In genomic region chr19:54462713-54463530, GRCh38 we compare ENCODE assay signal across 8 cellular contexts. TPM values are rescaled to one million over a fixed set of nuclear protein-coding genes. Genes with fewer than 3 reads are reported as not detected.
DNase-seq lines count a peak whose midpoint lies in the region; ATAC-seq, FAIRE-seq and TF ChIP-seq lines count a peak whose summit lies in the region.

No MANE protein-coding gene starts in this region.

- WGBS in pancreas, 2 donors: 1 to 2% methylated on average over 67 to 87 of the region's 87 CpGs

- H3K36me3 ChIP-seq in pancreas (peaks cover 3 to 43% (median 25%) of the 10 kb centered on the region in 3 donors), uterus (no peaks in the 10 kb centered on the region)

- peaks cover 30% of the 10 kb centered on the region for H3K27me3 Mint-ChIP-seq in activated naive CD4-positive, alpha-beta T cell treated with anti-CD3 and anti-CD28 coated beads, Interleukin-2, amount 10 ng/mL, durations not matched to agents 7 days and 5 days

- TF ChIP-seq CTCF in pancreas (IDR thresholded peaks at IDR 0.05) (no peak), uterus (IDR thresholded peaks at IDR 0.05) (peak in 2 of 4 experiments; percentile 3 to 27)

- peak overlapping the region; percentile 38 to 61 (median 56) for H3K4me3 ChIP-seq in pancreas
- H3K4me3 ChIP-seq in uterus: peak overlapping the region; percentile 37 to 58

- H3K4me1 ChIP-seq in pancreas (peaks cover 26 to 53% (median 37%) of the 10 kb centered on the region in 3 donors), uterus (no peaks in the 10 kb centered on the region)

- no peaks in the 10 kb centered on the region for H3K9me3 ChIP-seq in pancreas
- H3K9me3 ChIP-seq in uterus: no peaks in the 10 kb centered on the region

- peak; percentile 61 for DNase-seq in AG08395 (ENCODE audit: low spot score)
- peak; percentile 32 to 37 for DNase-seq in SHP77 (lab: John Stamatoyannopoulos, UW)
- peak; percentile 78 for DNase-seq in activated naive CD4-positive, alpha-beta T cell treated with anti-CD3 and anti-CD28 coated beads, Interleukin-2, amount 10 ng/mL, durations not matched to agents 7 days and 5 days
- peak in 41 of 42 donors; percentile 33 to 78 (median 53) for DNase-seq in head of caudate nucleus
- peak; percentile 75 to 93 (median 84) for DNase-seq in pancreas
- peak; percentile 55 to 74 for DNase-seq in uterus

- peaks cover 26% of the 10 kb centered on the region for H3K36me3 Mint-ChIP-seq in activated naive CD4-positive, alpha-beta T cell treated with anti-CD3 and anti-CD28 coated beads, Interleukin-2, amount 10 ng/mL, durations not matched to agents 7 days and 5 days

- intact Hi-C loops in head of caudate nucleus (cut with DNase I): no loop called here
- intact Hi-C loops in pancreas (cut with DNase I): no loop called here
- intact Hi-C loops in uterus (cut with DNase I; ENCODE audit: low total_unique reads): no loop called here

- no peak for TF ChIP-seq POLR2A in uterus (IDR thresholded peaks at IDR 0.05)

- peak overlapping the region; percentile 76 for H3K4me3 Mint-ChIP-seq in activated naive CD4-positive, alpha-beta T cell treated with anti-CD3 and anti-CD28 coated beads, Interleukin-2, amount 10 ng/mL, durations not matched to agents 7 days and 5 days

- no peaks in the 10 kb centered on the region for H3K9me3 Mint-ChIP-seq in activated naive CD4-positive, alpha-beta T cell treated with anti-CD3 and anti-CD28 coated beads, Interleukin-2, amount 10 ng/mL, durations not matched to agents 7 days and 5 days

- CTCF ChIA-PET in activated naive CD4-positive, alpha-beta T cell treated with anti-CD3 and anti-CD28 coated beads, Interleukin-2, amount 10 ng/mL, durations not matched to agents 7 days and 5 days (lab: Charles Lee): interaction anchor here (1.8 kb wide), 1 partner anchor 9 kb away, joined by 6 read pairs; no protein-coding TSS in a partner anchor

- peak; percentile 22 for ATAC-seq in GM18867 (IDR thresholded peaks at IDR 0.05; ENCODE audit: unreplicated experiment)
- ATAC-seq in HG03280 (IDR thresholded peaks at IDR 0.05; ENCODE audit: unreplicated experiment): peak; percentile 16
- ATAC-seq in pancreas: peak; percentile 17 to 26 (median 19)

- H3K27me3 ChIP-seq in pancreas (no peaks in the 10 kb centered on the region), uterus (no peaks in the 10 kb centered on the region)

- H3K4me1 Mint-ChIP-seq in activated naive CD4-positive, alpha-beta T cell treated with anti-CD3 and anti-CD28 coated beads, Interleukin-2, amount 10 ng/mL, durations not matched to agents 7 days and 5 days: peaks cover 37% of the 10 kb centered on the region

- H3K27ac ChIP-seq in pancreas (peak overlapping the region; percentile 97 to 99 (median 99)), uterus (peak overlapping the region; percentile 85 to 86)

- no peak for FAIRE-seq in pancreas (lab: Jason Lieb, UNC)

- H3K27ac Mint-ChIP-seq in activated naive CD4-positive, alpha-beta T cell treated with anti-CD3 and anti-CD28 coated beads, Interleukin-2, amount 10 ng/mL, durations not matched to agents 7 days and 5 days: peak overlapping the region; percentile 96

RNA-seq across cellular contexts. Expression of gene LENG9, which starts 0.7 kb away (rescaled TPM):
- total RNA-seq in pancreas (10 to 100 TPM in 5 of 6 donors, 1 to 10 TPM in 1; 8.6 to 23.4 (median 16.9) TPM), uterus (1 to 10 TPM in 3 of 4 donors, not detected in 1; 3.7 to 7.1 (median 3.8) TPM)
- 10 to 100 TPM in 1 of 2 donors, 1 to 10 TPM in 1; 4.2 to 12.1 TPM for polyA plus RNA-seq in pancreas

RNA-seq across cellular contexts. Expression of gene CDC42EP5, which starts 10.2 kb away (rescaled TPM):
- total RNA-seq in pancreas (10 to 100 TPM in 4 of 6 donors, 1 to 10 TPM in 2; 8.2 to 48.0 (median 20.4) TPM), uterus (10 to 100 TPM in 2 of 4 donors, 1 to 10 TPM in 2; 1.8 to 39.8 (median 16.1) TPM)
- polyA plus RNA-seq in pancreas: 10 to 100 TPM in 1 of 2 donors, 1 to 10 TPM in 1; 7.5 to 15.1 TPM

RNA-seq across cellular contexts. Expression of gene LENG8, which starts 13.9 kb away (rescaled TPM):
- 100 to 1,000 TPM in 4 of 6 donors, 10 to 100 TPM in 2; 64.8 to 173 (median 129) TPM for total RNA-seq in pancreas
- 100 to 1,000 TPM; 313 to 657 TPM for polyA plus RNA-seq in pancreas
- 100 to 1,000 TPM in 2 of 4 donors, 10 to 100 TPM in 2; 58.1 to 275 (median 91.4) TPM for total RNA-seq in uterus

RNA-seq across cellular contexts. Expression of gene LAIR2, which starts 39.7 kb away (rescaled TPM):
- total RNA-seq in pancreas: not detected
- polyA plus RNA-seq in pancreas: not detected
- not detected for total RNA-seq in uterus

RNA-seq across cellular contexts. Expression of gene TTYH1, which starts 47.7 kb away (rescaled TPM):
- 10 to 100 TPM; 20.8 to 38.1 (median 24.6) TPM for total RNA-seq in pancreas
- polyA plus RNA-seq in pancreas: 10 to 100 TPM; 40.0 to 78.0 TPM
- 10 to 100 TPM in 1 of 4 donors, 1 to 10 TPM in 1, not detected in 2; 1.9 to 10.2 TPM for total RNA-seq in uterus

Comparison
In these comparisons a context has a peak if more than half of its experiments do, and no peak if none do; other contexts are left out.
1. Peak in every context shown above with its lines: DNase-seq, ATAC-seq, H3K4me3 ChIP-seq and H3K27ac ChIP-seq.